In the genomic region with DNA sequence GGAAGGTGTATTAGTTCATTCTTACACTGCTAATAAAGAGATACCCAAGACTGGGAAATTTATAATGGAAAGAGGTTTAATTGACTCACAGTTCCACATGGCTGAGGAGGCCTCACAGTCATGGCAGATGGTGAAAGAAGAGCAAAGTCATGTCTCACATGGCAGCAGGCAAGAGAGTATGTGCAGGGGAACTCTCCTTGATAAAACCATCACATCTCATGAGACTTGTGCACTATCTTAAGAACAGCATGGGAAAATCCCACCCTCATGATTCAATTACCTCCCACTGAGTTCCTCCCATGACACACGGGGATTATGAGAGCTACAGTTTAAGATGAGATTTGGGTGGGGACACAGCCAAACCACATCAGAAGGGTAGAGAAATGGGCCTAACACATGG, we compare ENCODE assay signal across 21 cellular contexts.
DNase-seq lines count a peak whose midpoint lies in the region; ATAC-seq and TF ChIP-seq lines count a peak whose summit lies in the region.
"Had no signal": no experiment of that assay in that cellular context is flagged by ENCODE, and none has a peak within 500 bp of the region (broad histone marks: within the 10 kb centered on the region; RNA-seq: fewer than 3 reads in every experiment).

No MANE protein-coding gene starts in this region.

- H3K27ac ChIP-seq in mammary epithelial cell (ENCODE audit: insufficient read depth, low read depth, low read length) (no peak overlapping the region), breast epithelium (no peak overlapping the region), endodermal cell (ENCODE audit: low read depth, low read length) (no peak overlapping the region), uterus (no peak overlapping the region)
- H3K27ac ChIP-seq: colonic mucosa, HL-60, psoas muscle had no signal

- DNase-seq in mammary epithelial cell (peak; percentile 32), breast epithelium (ENCODE audit: low spot score in 2 of 2) (no peak), endodermal cell (no peak), uterus (no peak), medulla oblongata (ENCODE audit: extremely low spot score) (no peak)
- DNase-seq in activated T-cell treated with anti-CD3 and anti-CD28 coated beads, Interleukin-2, amount 50 U/mL, for 72 hours: no peak
- DNase-seq in stimulated activated naive CD8-positive, alpha-beta T cell treated with anti-CD3 and anti-CD28 coated beads, Interleukin-15, Interleukin-2, amounts not matched to agents 100 U/mL and 50 U/mL, for 24 hours: peak; percentile 20
- DNase-seq: AML-193, amniotic stem cell, Caco-2, colonic mucosa, H7, islet precursor cell, KG1, NCI-H1092 treated with DMSO at 0.1 percent for 48 hours, NCI-H69, psoas muscle had no signal

- no peak overlapping the region for H3K4me2 ChIP-seq in mammary epithelial cell (ENCODE audit: insufficient read depth, low read depth, low read length)

- no peak overlapping the region for H2AFZ ChIP-seq in mammary epithelial cell (ENCODE audit: low read depth, low read length)

- peaks cover 3 to 5% of the 10 kb centered on the region in 2 donors for H3K9me3 Mint-ChIP-seq in activated T-cell treated with anti-CD3 and anti-CD28 coated beads, Interleukin-2, amount 50 U/mL, for 72 hours
- no peaks in the 10 kb centered on the region for H3K9me3 Mint-ChIP-seq in endodermal cell
- H3K9me3 Mint-ChIP-seq: mesothelial cell of epicardium had no signal

- H3K4me3 ChIP-seq in mammary epithelial cell (replicated peaks in 1 of 3; ENCODE audit: insufficient read depth in 1 of 3, low read depth in 2 of 3, low read length in 3 of 3): no peak overlapping the region
- H3K4me3 ChIP-seq in breast epithelium: no peak overlapping the region
- H3K4me3 ChIP-seq in endodermal cell (ENCODE audit: low read length): peak overlapping the region; percentile 47
- H3K4me3 ChIP-seq in uterus: no peak overlapping the region
- H3K4me3 ChIP-seq: colonic mucosa, psoas muscle had no signal

- no peaks in the 10 kb centered on the region for H3K9me3 ChIP-seq in mammary epithelial cell (replicated peaks; ENCODE audit: insufficient read depth, low read length)
- H3K9me3 ChIP-seq in breast epithelium: no peaks in the 10 kb centered on the region
- peaks cover 13% of the 10 kb centered on the region for H3K9me3 ChIP-seq in endodermal cell (ENCODE audit: control insufficient read depth, low read length)
- H3K9me3 ChIP-seq in uterus: no peaks in the 10 kb centered on the region
- H3K9me3 ChIP-seq: Caco-2, colonic mucosa, psoas muscle had no signal

- H3K4me1 Mint-ChIP-seq in activated T-cell treated with anti-CD3 and anti-CD28 coated beads, Interleukin-2, amount 50 U/mL, for 72 hours (ENCODE audit: low read depth): peaks cover 17% of the 10 kb centered on the region
- peaks cover 10% of the 10 kb centered on the region for H3K4me1 Mint-ChIP-seq in endodermal cell
- H3K4me1 Mint-ChIP-seq: mesothelial cell of epicardium had no signal

- WGBS in mammary epithelial cell (ENCODE audit: low coverage, missing lambda C conversion rate): 100% methylated on average over 1 of the region's 1 CpG
- 80 to 88% methylated on average over 1 of the region's 1 CpG for WGBS in endodermal cell (ENCODE audit: insufficient coverage in 1 of 2, insufficient read length in 1 of 2), 2 experiments

- H3K27me3 ChIP-seq in mammary epithelial cell (ENCODE audit: insufficient read depth, low read length) (no peaks in the 10 kb centered on the region), breast epithelium (no peaks in the 10 kb centered on the region), endodermal cell (ENCODE audit: control insufficient read depth, insufficient read depth, low read length, poor library complexity, severe bottlenecking) (no peaks in the 10 kb centered on the region), uterus (no peaks in the 10 kb centered on the region)
- H3K27me3 ChIP-seq: colonic mucosa had no signal

- peak; percentile 32 to 62 for ATAC-seq in activated T-cell treated with anti-CD3 and anti-CD28 coated beads, Interleukin-2, amount 50 U/mL, for 72 hours (replicated peaks in 1 of 2)
- ATAC-seq in stimulated activated naive CD8-positive, alpha-beta T cell treated with anti-CD3 and anti-CD28 coated beads, Interleukin-15, Interleukin-2, amounts not matched to agents 100 U/mL and 50 U/mL, for 24 hours: peak; percentile 88
- no peak for ATAC-seq in GM18502 (IDR thresholded peaks at IDR 0.05; ENCODE audit: poor library complexity, unreplicated experiment)
- ATAC-seq: Panc1, psoas muscle had no signal

- no TSS peak for BruUV-seq in mammary epithelial cell (replicated peaks; lab: Mats Ljungman, UMichigan)

- no peak overlapping the region for H3K4me3 Mint-ChIP-seq in activated T-cell treated with anti-CD3 and anti-CD28 coated beads, Interleukin-2, amount 50 U/mL, for 72 hours
- no peak overlapping the region for H3K4me3 Mint-ChIP-seq in endodermal cell
- H3K4me3 Mint-ChIP-seq: mesothelial cell of epicardium had no signal

- intact Hi-C loops in mammary epithelial cell (cut with micrococcal nuclease): no loop called here
- intact Hi-C loops in breast epithelium (cut with DNase I; ENCODE audit: low total_unique reads): no loop called here
- intact Hi-C loops in uterus (cut with DNase I; ENCODE audit: low total_unique reads): no loop called here

- H3K27ac Mint-ChIP-seq in activated T-cell treated with anti-CD3 and anti-CD28 coated beads, Interleukin-2, amount 50 U/mL, for 72 hours: no peak overlapping the region
- no peak overlapping the region for H3K27ac Mint-ChIP-seq in endodermal cell
- H3K27ac Mint-ChIP-seq: mesothelial cell of epicardium had no signal

- H3K79me2 ChIP-seq in mammary epithelial cell (ENCODE audit: insufficient read depth, low read length): no peaks in the 10 kb centered on the region

- H3K4me1 ChIP-seq in mammary epithelial cell (ENCODE audit: insufficient read depth, low read length) (peaks cover 4% of the 10 kb centered on the region), breast epithelium (no peaks in the 10 kb centered on the region), endodermal cell (ENCODE audit: control insufficient read depth, insufficient read depth, low read length) (peaks cover 11% of the 10 kb centered on the region), uterus (no peaks in the 10 kb centered on the region)
- H3K4me1 ChIP-seq: Caco-2, colonic mucosa, psoas muscle had no signal

- H3K36me3 ChIP-seq in mammary epithelial cell (ENCODE audit: insufficient read depth, low read length) (no peaks in the 10 kb centered on the region), breast epithelium (no peaks in the 10 kb centered on the region), endodermal cell (ENCODE audit: control insufficient read depth, insufficient read depth, low read length) (no peaks in the 10 kb centered on the region), uterus (no peaks in the 10 kb centered on the region)
- H3K36me3 ChIP-seq: colonic mucosa had no signal

- TF ChIP-seq CTCF in mammary epithelial cell (conservative IDR thresholded peaks at IDR 0.05 in 1 of 2, IDR thresholded peaks at IDR 0.05 in 1 of 2; ENCODE audit: extremely low read depth in 1 of 2, insufficient read depth in 1 of 2, low read depth in 1 of 2, low read length in 2 of 2) (no peak), breast epithelium (IDR thresholded peaks at IDR 0.05) (no peak), endodermal cell (conservative IDR thresholded peaks at IDR 0.05) (no peak), uterus (IDR thresholded peaks at IDR 0.05) (no peak)

- no peak for TF ChIP-seq POLR2A in breast epithelium (IDR thresholded peaks at IDR 0.05)
- TF ChIP-seq POLR2A in uterus (IDR thresholded peaks at IDR 0.05): no peak

- H3K9ac ChIP-seq in mammary epithelial cell (ENCODE audit: insufficient read depth, low read length): no peak overlapping the region
- no peak overlapping the region for H3K9ac ChIP-seq in endodermal cell (ENCODE audit: extremely low read depth, low read length, poor library complexity, severe bottlenecking)

- H4K20me1 ChIP-seq in mammary epithelial cell (ENCODE audit: insufficient read depth, low read length): no peaks in the 10 kb centered on the region

- peaks cover 11% of the 10 kb centered on the region for H3K27me3 Mint-ChIP-seq in activated T-cell treated with anti-CD3 and anti-CD28 coated beads, Interleukin-2, amount 50 U/mL, for 72 hours (ENCODE audit: low read depth)
- H3K27me3 Mint-ChIP-seq in endodermal cell (ENCODE audit: insufficient read depth): peaks cover 3% of the 10 kb centered on the region

- peaks cover 6 to 7% of the 10 kb centered on the region in 2 donors for H3K36me3 Mint-ChIP-seq in activated T-cell treated with anti-CD3 and anti-CD28 coated beads, Interleukin-2, amount 50 U/mL, for 72 hours (ENCODE audit: insufficient read depth in 2 of 2)
- H3K36me3 Mint-ChIP-seq in endodermal cell (ENCODE audit: low read depth): no peaks in the 10 kb centered on the region
- H3K36me3 Mint-ChIP-seq: mesothelial cell of epicardium had no signal

- dilution Hi-C loops in mammary epithelial cell (cut with HindIII; ENCODE audit: low sequenced_read_pairs): no loop called here

- in situ Hi-C loops in mammary epithelial cell (cut with MboI; ENCODE audit: low sequenced_read_pairs in 2 of 2): no loop called here

- CTCF ChIA-PET in mammary epithelial cell (lab: Charles Lee; ENCODE audit: low non-redundant PET): no interaction called here

Comparison
In these comparisons a context has a peak if more than half of its experiments do, and no peak if none do; other contexts are left out.
1. DNase-seq: peak in mammary epithelial cell (single experiment) and stimulated activated naive CD8-positive, alpha-beta T cell treated with anti-CD3 and anti-CD28 coated beads, Interleukin-15, Interleukin-2, amounts not matched to agents 100 U/mL and 50 U/mL, for 24 hours (single experiment); none in breast epithelium (0 of 2), activated T-cell treated with anti-CD3 and anti-CD28 coated beads, Interleukin-2, amount 50 U/mL, for 72 hours (0 of 2), endodermal cell (single experiment), uterus (0 of 2) and medulla oblongata (single experiment).